26 cellular contexts compared by ENCODE assay signal in genomic region chr14:32825058-32825457, GRCh38.
DNase-seq lines count a peak whose midpoint lies in the region; ATAC-seq and TF ChIP-seq lines count a peak whose summit lies in the region.
"Had no signal": no experiment of that assay in that cellular context is flagged by ENCODE, and none has a peak within 500 bp of the region (broad histone marks: within the 10 kb centered on the region; RNA-seq: fewer than 3 reads in every experiment).

No MANE protein-coding gene starts in this region.

- no peaks in the 10 kb centered on the region for H3K9me3 Mint-ChIP-seq in brain
- no peaks in the 10 kb centered on the region for H3K9me3 Mint-ChIP-seq in nephron progenitor cell
- H3K9me3 Mint-ChIP-seq in activated CD4-positive, alpha-beta T cell treated with anti-CD3 and anti-CD28 coated beads for 36 hours (ENCODE audit: low read depth), result peaks cover 2% of the 10 kb centered on the region

- peak overlapping the region in 4 of 5 experiments; percentile 56 to 97 (median 72) for H3K27ac Mint-ChIP-seq in brain
- H3K27ac Mint-ChIP-seq in nephron progenitor cell, result peak overlapping the region; percentile 82
- H3K27ac Mint-ChIP-seq in activated CD4-positive, alpha-beta T cell treated with anti-CD3 and anti-CD28 coated beads for 36 hours, result no peak overlapping the region
- H3K27ac Mint-ChIP-seq: CD4-positive, alpha-beta memory T cell had no signal

- H3K4me1 Mint-ChIP-seq in brain, result peaks cover 54% of the 10 kb centered on the region
- H3K4me1 Mint-ChIP-seq in nephron progenitor cell, result peaks cover 35% of the 10 kb centered on the region
- no peaks in the 10 kb centered on the region for H3K4me1 Mint-ChIP-seq in activated CD4-positive, alpha-beta T cell treated with anti-CD3 and anti-CD28 coated beads for 36 hours
- H3K4me1 Mint-ChIP-seq: CD4-positive, alpha-beta memory T cell had no signal

- POLR2A ChIA-PET in activated CD4-positive, alpha-beta T cell treated with anti-CD3 and anti-CD28 coated beads for 36 hours (lab: Charles Lee), result interaction anchor here (0.7 kb wide), 1 partner anchor 50 kb away, joined by 3 read pairs; no protein-coding TSS in a partner anchor

- DNase-seq in globus pallidus (ENCODE audit: low spot score), result peak; percentile 77
- DNase-seq in nephron progenitor cell, result no peak
- peak in 2 of 49 donors; percentile 4 to 26 for DNase-seq in substantia nigra (lab: John Stamatoyannopoulos, UW)
- DNase-seq in stimulated activated CD4-positive, alpha-beta T cell treated with anti-CD3 and anti-CD28 coated beads, Interleukin-2, amount 100 ng/mL, for 48 hours, result no peak
- DNase-seq in activated CD4-positive, alpha-beta T cell treated with anti-CD3 and anti-CD28 coated beads for 36 hours, result no peak
- DNase-seq in H4 (ENCODE audit: low spot score), result no peak
- DNase-seq: AML-193; CD4-positive, alpha-beta memory T cell; COR-L47; DMS53; GOT3; HCEC 1CT; IMR-90; KG1; MG63; NCI-H1105 treated with DMSO at 0.1 percent for 48 hours; NCI-H146; NCI-H2029; NCI-H446 treated with DMSO at 0.1 percent for 48 hours; NCI-H526; NCI-H82; Right ventricle myocardium superior; RPMI8226 had no signal

- no peak for TF ChIP-seq CTCF in brain (conservative IDR thresholded peaks at IDR 0.05)
- TF ChIP-seq CTCF in nephron progenitor cell (IDR thresholded peaks at IDR 0.05), result no peak

- peak overlapping the region; percentile 92 for H3K27ac ChIP-seq in substantia nigra (ENCODE audit: low read depth, low read length, poor library complexity, severe bottlenecking)
- H3K27ac ChIP-seq: A549, SJSA1 had no signal

- intact Hi-C loops in activated CD4-positive, alpha-beta T cell treated with anti-CD3 and anti-CD28 coated beads for 36 hours (cut with DNase I, micrococcal nuclease), result no loop called here

- CTCF ChIA-PET in activated CD4-positive, alpha-beta T cell treated with anti-CD3 and anti-CD28 coated beads for 36 hours (lab: Charles Lee), result interaction anchor here (0.6 kb wide), 1 partner anchor 1317 kb away, joined by 3 read pairs; no protein-coding TSS in a partner anchor

- H3K36me3 Mint-ChIP-seq in brain, result peaks cover 60% of the 10 kb centered on the region
- H3K36me3 Mint-ChIP-seq in nephron progenitor cell (ENCODE audit: low read depth), result no peaks in the 10 kb centered on the region
- no peaks in the 10 kb centered on the region for H3K36me3 Mint-ChIP-seq in activated CD4-positive, alpha-beta T cell treated with anti-CD3 and anti-CD28 coated beads for 36 hours (ENCODE audit: low read depth)
- H3K36me3 Mint-ChIP-seq: CD4-positive, alpha-beta memory T cell had no signal

- H3K4me3 Mint-ChIP-seq in brain (peak overlapping the region in 1 of 5 experiments; percentile 3), nephron progenitor cell (no peak overlapping the region)
- no peak overlapping the region for H3K4me3 Mint-ChIP-seq in activated CD4-positive, alpha-beta T cell treated with anti-CD3 and anti-CD28 coated beads for 36 hours
- H3K4me3 Mint-ChIP-seq: CD4-positive, alpha-beta memory T cell had no signal

- ATAC-seq in activated CD4-positive, alpha-beta T cell treated with anti-CD3 and anti-CD28 coated beads for 36 hours, result no peak
- ATAC-seq: A549 had no signal

- peaks cover 7% of the 10 kb centered on the region for H3K27me3 Mint-ChIP-seq in brain
- H3K27me3 Mint-ChIP-seq in nephron progenitor cell (ENCODE audit: low read depth, poor library complexity), result no peaks in the 10 kb centered on the region
- H3K27me3 Mint-ChIP-seq in activated CD4-positive, alpha-beta T cell treated with anti-CD3 and anti-CD28 coated beads for 36 hours, result no peaks in the 10 kb centered on the region
- H3K27me3 Mint-ChIP-seq: CD4-positive, alpha-beta memory T cell had no signal
